ENCODE assay signal across 7 cellular contexts in the genomic region with DNA sequence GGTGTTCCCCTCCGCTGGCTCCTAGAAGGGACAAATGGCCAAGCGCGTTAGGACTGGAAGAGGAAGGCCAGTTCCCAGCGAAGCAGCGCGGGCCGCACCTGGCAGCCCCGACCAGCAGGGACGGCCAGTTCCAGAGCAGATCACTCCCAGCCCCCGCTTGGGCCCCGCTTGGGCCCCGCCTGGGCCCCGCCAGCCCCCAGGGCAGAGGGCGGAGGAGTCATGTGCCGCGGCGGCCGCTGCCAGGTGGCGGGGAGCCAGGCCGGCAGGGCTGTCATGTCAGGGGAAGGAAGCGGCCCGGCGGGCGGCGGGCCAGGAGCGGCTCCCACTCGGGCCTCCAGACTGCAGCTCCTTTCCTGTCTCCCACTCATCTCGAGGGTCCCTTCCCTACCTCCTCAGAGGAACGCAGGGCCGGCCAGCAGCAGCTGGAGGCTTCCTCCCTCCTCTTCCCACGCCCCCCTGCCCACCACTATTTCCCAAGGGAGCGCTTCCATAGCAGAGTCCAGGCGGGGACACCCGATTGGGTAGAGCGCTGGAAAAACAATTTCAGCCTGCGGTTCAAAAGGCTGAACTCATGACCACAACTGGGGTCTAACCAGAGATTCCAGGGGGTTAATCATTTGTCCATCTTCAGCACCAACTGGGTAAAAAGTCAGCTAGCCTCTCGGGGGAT. TPM values are rescaled to one million over a fixed set of nuclear protein-coding genes. Genes with fewer than 3 reads are reported as not detected.
DNase-seq lines count a peak whose midpoint lies in the region; ATAC-seq, FAIRE-seq and TF ChIP-seq lines count a peak whose summit lies in the region.

No MANE protein-coding gene starts in this region.

- H3K4me3 ChIP-seq in H1 (ENCODE audit: extremely low read depth in 1 of 4, insufficient read depth in 2 of 4, low read depth in 3 of 4, low read length in 4 of 4), result peak overlapping the region in 1 of 4 experiments; percentile 34; a peak in 2 of 8 replicates

- H3K36me3 ChIP-seq in H1 (ENCODE audit: control insufficient read depth in 2 of 4, insufficient read depth in 4 of 4, low read length in 3 of 4), result no peaks in the 10 kb centered on the region; a peak in 2 of 8 replicates

- no peak overlapping the region for H3K56ac ChIP-seq in H1 (replicated peaks; ENCODE audit: insufficient read length, low read depth, low read length)

- peaks cover 2 to 8% of the 10 kb centered on the region in 2 experiments for H4K20me1 ChIP-seq in H1 (replicated peaks in 1 of 2; ENCODE audit: control insufficient read depth in 1 of 2, insufficient read depth in 2 of 2, low read length in 2 of 2)

- H3K23ac ChIP-seq in H1 (ENCODE audit: insufficient read length), result no peak overlapping the region

- 63% methylated on average over 35 of the region's 37 CpGs; no CpG with 5 or more reads in 1 of the 2 experiments for WGBS in H1 (ENCODE audit: extremely low coverage in 1 of 2, insufficient coverage in 1 of 2, insufficient read length in 1 of 2, insufficient replicate concordance in 2 of 2, low coverage in 1 of 2, low lambda C conversion rate in 2 of 2, missing lambda C conversion rate in 1 of 2), 2 experiments

- DNase-seq in NCI-H2171 treated with DMSO at 0.1 percent for 48 hours (lab: John Stamatoyannopoulos, UW) (peak; percentile 55), H1 (ENCODE audit: low read depth in 1 of 2, low spot score in 2 of 2) (peak in 1 of 2 experiments; percentile 67), lung microvascular endothelial cell (ENCODE audit: low read depth in 2 of 2) (peak; percentile 93 to 97), ureter (ENCODE audit: low spot score) (peak; percentile 85), T-helper 2 cell (no peak)

- no peak overlapping the region for H3K14ac ChIP-seq in H1 (ENCODE audit: insufficient read length)

- no peak overlapping the region for H2BK12ac ChIP-seq in H1 (ENCODE audit: low read depth, low read length)

- H3K23me2 ChIP-seq in H1 (ENCODE audit: low read depth, low read length), result no peaks in the 10 kb centered on the region

- H2BK20ac ChIP-seq in H1 (ENCODE audit: low read length), result no peak overlapping the region

- no peak overlapping the region for H2AFZ ChIP-seq in H1 (ENCODE audit: low read length)

- H3K79me1 ChIP-seq in H1 (ENCODE audit: low read depth, low read length), result peaks cover 13% of the 10 kb centered on the region

- POLR2A ChIA-PET in H1 (lab: Charles Lee; ENCODE audit: partially characterized antibody), result interaction anchor here (0.6 to 6.2 kb wide), 7 partner anchors 9 to 84 kb away, joined by 3 to 49 read pairs (median 5); partner anchors contain the start of genes PHGDH and ZNF697

- no peak overlapping the region for H3K27ac ChIP-seq in H1 (ENCODE audit: low read depth, low read length)

- CTCF ChIA-PET in H1 (lab: Charles Lee; ENCODE audit: partially characterized antibody), result interaction anchor here (0.8 to 29.8 kb wide), 7 partner anchors 9 to 112 kb away, joined by 3 to 786 read pairs (median 4); partner anchors contain the start of gene ZNF697

- no peak for TF ChIP-seq EP300 in H1 (IDR thresholded peaks at IDR 0.05; ENCODE audit: borderline replicate concordance in 1 of 2, low read depth in 2 of 2, low read length in 2 of 2)

- no peaks in the 10 kb centered on the region for H3K9me3 ChIP-seq in H1 (ENCODE audit: insufficient read depth in 2 of 2, low read depth in 1 of 2, low read length in 1 of 2)

- H3K18ac ChIP-seq in H1 (ENCODE audit: extremely low read depth, low read length), result no peak overlapping the region

- TF ChIP-seq POLR2A in H1 (IDR thresholded peaks at IDR 0.05; ENCODE audit: control extremely low read depth in 1 of 2, low read depth in 2 of 2, low read length in 2 of 2), result no peak

- H2BK15ac ChIP-seq in H1 (ENCODE audit: low read length), result no peak overlapping the region

- peak; percentile 58 for ATAC-seq in GM21447 (IDR thresholded peaks at IDR 0.05; ENCODE audit: unreplicated experiment)
- no peak for ATAC-seq in GM21528 (IDR thresholded peaks at IDR 0.05; ENCODE audit: low FRiP score, unreplicated experiment)

- peak overlapping the region; percentile 79 for H4K8ac ChIP-seq in H1 (ENCODE audit: extremely low read depth, insufficient read depth, low read length)

- no peak overlapping the region for H2BK120ac ChIP-seq in H1 (replicated peaks; ENCODE audit: low read depth, low read length)

- peaks cover 0 to 6% (median 3%) of the 10 kb centered on the region in 4 experiments; a peak in 4 of 7 replicates for H3K4me1 ChIP-seq in H1 (replicated peaks in 1 of 4; ENCODE audit: control insufficient read depth in 3 of 4, insufficient read depth in 4 of 4, low read length in 3 of 4)

- H3K4me2 ChIP-seq in H1 (ENCODE audit: insufficient read depth in 1 of 2, low read depth in 2 of 2, low read length in 2 of 2), result peak overlapping the region; percentile 37 to 47; a peak in 3 of 4 replicates

- no peak overlapping the region for H4K5ac ChIP-seq in H1 (ENCODE audit: insufficient read length, low read depth, low read length)

- H2AK5ac ChIP-seq in H1 (ENCODE audit: low read depth, low read length), result no peak overlapping the region

- TF ChIP-seq CTCF in H1 (IDR thresholded peaks at IDR 0.05; ENCODE audit: control extremely low read depth in 1 of 3, insufficient read depth in 1 of 3, low read depth in 1 of 3, low read length in 3 of 3), result no peak

- H2BK5ac ChIP-seq in H1 (ENCODE audit: low read depth, low read length), result no peak overlapping the region

- H3K27me3 ChIP-seq in H1 (replicated peaks in 1 of 4; ENCODE audit: control insufficient read depth in 3 of 4, extremely low read depth in 1 of 4, insufficient read depth in 3 of 4, low read length in 3 of 4), result no peaks in the 10 kb centered on the region

- no peak overlapping the region for H4K91ac ChIP-seq in H1 (replicated peaks; ENCODE audit: insufficient read length, low read length)

- H3K9ac ChIP-seq in H1 (replicated peaks in 1 of 4; ENCODE audit: extremely low read depth in 1 of 4, low read depth in 3 of 4, low read length in 3 of 4), result no peak overlapping the region

- H3K79me2 ChIP-seq in H1 (ENCODE audit: control insufficient read depth in 1 of 2, insufficient read depth in 2 of 2, low read length in 2 of 2), result peaks cover 0 to 35% of the 10 kb centered on the region in 2 experiments; a peak in 3 of 4 replicates

- no peak overlapping the region for H3K4ac ChIP-seq in H1 (replicated peaks; ENCODE audit: insufficient read length, low read depth, low read length)

- FAIRE-seq in H1 (lab: Jason Lieb, UNC), result no peak

- TF ChIP-seq RAD21 in H1 (IDR thresholded peaks at IDR 0.05 in 1 of 2, conservative IDR thresholded peaks at IDR 0.05 in 1 of 2; ENCODE audit: low read depth in 2 of 2, low read length in 2 of 2), result no peak

TF ChIP-seq in H1, 55 proteins besides CTCF, POLR2A, EP300 and RAD21:
- TF ChIP-seq TAF7 (optimal IDR thresholded peaks at IDR 0.05; ENCODE audit: borderline replicate concordance, low read depth, low read length), result no peak
- no peak for TF ChIP-seq RNF2 (IDR thresholded peaks at IDR 0.05; ENCODE audit: borderline replicate concordance, low read depth, low read length, missing control alignments, poor library complexity, severe bottlenecking)
- TF ChIP-seq MAX (IDR thresholded peaks at IDR 0.05), result peak; percentile 67; the same call in 1 of the 2 replicates
- TF ChIP-seq E2F6 (IDR thresholded peaks at IDR 0.05), result peak; percentile 28; the same call in 1 of the 2 replicates
- no peak for TF ChIP-seq TBP (IDR thresholded peaks at IDR 0.05; ENCODE audit: low read depth, low read length)
- no peak for TF ChIP-seq KDM4A (IDR thresholded peaks at IDR 0.05; ENCODE audit: low read depth, low read length, severe bottlenecking)
- no peak for TF ChIP-seq CBX5 (IDR thresholded peaks at IDR 0.05; ENCODE audit: low read depth, low read length)
- no peak for TF ChIP-seq EGR1 (IDR thresholded peaks at IDR 0.05; ENCODE audit: borderline replicate concordance, low read depth, low read length)
- TF ChIP-seq PHF8 (conservative IDR thresholded peaks at IDR 0.05; ENCODE audit: low read depth, low read length), result no peak
- TF ChIP-seq KDM5A (IDR thresholded peaks at IDR 0.05; ENCODE audit: low read length), result no peak
- TF ChIP-seq SIRT6 (IDR thresholded peaks at IDR 0.05; ENCODE audit: low read length), result no peak
- TF ChIP-seq SRF (IDR thresholded peaks at IDR 0.05; ENCODE audit: low read depth, low read length), result no peak
- TF ChIP-seq BCL11A (IDR thresholded peaks at IDR 0.05; ENCODE audit: low read depth in 2 of 2, low read length in 2 of 2), result no peak
- TF ChIP-seq RBBP5 (IDR thresholded peaks at IDR 0.05; ENCODE audit: borderline replicate concordance, low read depth, low read length), result no peak
- peak in 1 of 2 experiments; percentile 46; a peak in 1 of 4 replicates for TF ChIP-seq SIN3A (conservative IDR thresholded peaks at IDR 0.05 in 1 of 2, IDR thresholded peaks at IDR 0.05 in 1 of 2; ENCODE audit: low read depth in 1 of 2, low read length in 2 of 2)
- TF ChIP-seq NANOG (IDR thresholded peaks at IDR 0.05; ENCODE audit: insufficient read depth, low read depth, low read length, poor library complexity, severe bottlenecking), result no peak
- no peak for TF ChIP-seq SAP30 (IDR thresholded peaks at IDR 0.05; ENCODE audit: insufficient read depth, insufficient replicate concordance, low read length)

RNA-seq across cellular contexts. Expression of gene ZNF697, which starts 16.5 kb away (rescaled TPM):
- total RNA-seq in H1 (2021; fragmentation: NEBNext Ultra II Directional; extraction: Animal tissue kit (Norgen Biotek cat#: 25700)), result 17.9 and 18.3 TPM in 2 replicates
- polyA plus RNA-seq in H1 (2011; rRNA removed), result 5.6 and 6.4 TPM in 2 replicates
- 7.0 TPM for polyA plus RNA-seq in H1 (2011; cell fraction: cytosol; rRNA removed)
- 5.8 TPM for polyA plus RNA-seq in H1 (2011; cell fraction: nucleus; rRNA removed)
- 6.1 to 9.7 TPM (median 7.1 TPM) in 4 replicates for polyA plus RNA-seq in H1 (2012, experiment 1 of 2)
- polyA plus RNA-seq in H1 (2012, experiment 2 of 2), result 1.8 TPM
- 7.0 TPM for polyA plus RNA-seq in H1 (2013, experiment 1 of 2)
- 7.3 TPM for polyA plus RNA-seq in H1 (2013, experiment 2 of 2)
- 9.1 and 10.0 TPM in 2 replicates for polyA minus RNA-seq in H1 (2011; rRNA and poly(A)+ RNA removed)
- 13.1 TPM for polyA minus RNA-seq in H1 (2011; cell fraction: cytosol; rRNA and poly(A)+ RNA removed)
- 15.7 TPM for polyA minus RNA-seq in H1 (2011; cell fraction: nucleus; rRNA and poly(A)+ RNA removed)
- total RNA-seq in lung microvascular endothelial cell (13.1 and 18.8 TPM in 2 replicates), ureter (4.6 TPM)

Comparison
In these comparisons a context has a peak if more than half of its experiments do, and no peak if none do; other contexts are left out.
1. DNase-seq: peak in NCI-H2171 treated with DMSO at 0.1 percent for 48 hours (single experiment), lung microvascular endothelial cell (2 of 2) and ureter (single experiment); none in T-helper 2 cell (0 of 5).